Comparison of ENCODE assay signal across 18 cellular contexts in the genomic region with DNA sequence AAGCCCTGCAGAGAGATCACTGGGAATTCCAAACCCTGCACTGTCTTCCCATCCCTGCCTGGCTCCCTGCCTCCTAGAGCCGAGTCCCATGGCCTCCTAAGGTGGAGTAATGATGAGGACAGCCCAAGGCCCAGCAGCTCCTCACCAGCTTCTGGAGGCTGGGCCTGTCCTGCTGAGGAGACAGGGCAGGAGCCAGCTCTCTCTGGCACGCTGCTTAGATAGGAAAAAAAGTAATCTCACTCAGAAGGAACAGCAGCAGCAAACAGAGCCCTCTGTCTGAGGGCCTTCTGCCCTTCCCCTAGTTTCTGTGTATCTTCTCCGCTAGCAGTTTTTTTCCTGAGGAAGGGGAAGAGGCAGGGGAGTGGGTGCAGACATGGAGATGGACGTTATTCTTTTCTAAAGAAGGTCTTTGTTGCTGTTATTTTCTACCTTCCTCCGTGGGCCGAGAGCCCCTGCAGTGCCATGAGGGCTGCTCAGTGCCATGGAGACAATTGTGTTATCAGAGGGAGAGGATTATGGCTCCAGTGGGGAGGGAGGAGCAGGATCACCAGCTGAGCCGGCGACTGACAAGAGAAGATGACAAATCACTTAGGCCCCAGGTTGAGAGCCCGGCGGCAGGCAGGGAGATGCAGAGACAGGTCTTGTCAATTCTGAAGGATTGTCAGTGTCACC.
DNase-seq lines count a peak whose midpoint lies in the region; ATAC-seq and TF ChIP-seq lines count a peak whose summit lies in the region.
"Had no signal": no experiment of that assay in that cellular context is flagged by ENCODE, and none has a peak within 500 bp of the region (broad histone marks: within the 10 kb centered on the region; RNA-seq: fewer than 3 reads in every experiment).

No MANE protein-coding gene starts in this region.

- peak overlapping the region; percentile 82 for H3K18ac ChIP-seq in neuronal stem cell (ENCODE audit: low read length)

- intact Hi-C loops in tibial artery (cut with DNase I; ENCODE audit: low total_unique reads) = no loop called here

- peaks cover 0 to 4% (median 0%) of the 10 kb centered on the region in 3 experiments for H3K27me3 ChIP-seq in neuronal stem cell (ENCODE audit: control insufficient read depth in 3 of 3, insufficient read depth in 3 of 3, low read depth in 1 of 3, low read length in 3 of 3)
- H3K27me3 ChIP-seq in tibial artery = no peaks in the 10 kb centered on the region

- H4K91ac ChIP-seq in neuronal stem cell (ENCODE audit: low read depth, low read length, poor library complexity) = no peak overlapping the region

- no peak for ATAC-seq in HG03378 (IDR thresholded peaks at IDR 0.05; ENCODE audit: unreplicated experiment)
- ATAC-seq: GM12878; natural killer cell; stimulated activated memory B cell treated with anti-CD40 and anti-IgM and Interleukin-4, amounts not matched to agents 10 μg/mL and 1 μg/mL and 100 μg/mL, for 72 hours had no signal

- H3K4me1 ChIP-seq in neuronal stem cell (ENCODE audit: control insufficient read depth in 2 of 2, insufficient read depth in 1 of 2, low read depth in 1 of 2, low read length in 2 of 2) (peaks cover 4 to 21% of the 10 kb centered on the region in 2 donors), tibial artery (no peaks in the 10 kb centered on the region)

- POLR2A ChIA-PET in HEK293T (lab: Yijun Ruan, JAX) = no interaction called here

- no peak overlapping the region for H3K4ac ChIP-seq in neuronal stem cell (ENCODE audit: low read length)

- CTCF ChIA-PET in HEK293T (lab: Yijun Ruan, JAX) = interaction anchor here (0.6 to 1.7 kb wide), 2 partner anchors 42 to 141 kb away, joined by 3 to 5 read pairs; no protein-coding TSS in a partner anchor

- H2BK12ac ChIP-seq in neuronal stem cell (ENCODE audit: low read length) = no peak overlapping the region

- H2BK15ac ChIP-seq in neuronal stem cell (ENCODE audit: low read length) = no peak overlapping the region

- H3K4me2 ChIP-seq in neuronal stem cell (ENCODE audit: insufficient read depth, low read length, poor library complexity, severe bottlenecking) = no peak overlapping the region

- H3K27ac ChIP-seq in neuronal stem cell (replicated peaks; ENCODE audit: low read length) (peak overlapping the region; percentile 58), tibial artery (no peak overlapping the region)

- no peak overlapping the region for H2AK5ac ChIP-seq in neuronal stem cell (ENCODE audit: low read depth, low read length)

- DNase-seq in HEK293T (ENCODE audit: extremely low spot score) = peak; percentile 32
- peak; percentile 77 for DNase-seq in NCI-H2227 (lab: John Stamatoyannopoulos, UW; ENCODE audit: unreplicated experiment)
- peak; percentile 69 for DNase-seq in ecto neural progenitor cell (ENCODE audit: low spot score)
- peak; percentile 41 for DNase-seq in neuronal stem cell (ENCODE audit: low spot score)
- no peak for DNase-seq in HCEC 1CT
- no peak for DNase-seq in tibial artery
- DNase-seq: activated CD4-positive, alpha-beta T cell treated with anti-CD3 and anti-CD28 coated beads, Interleukin-2, amount 10 ng/mL, durations not matched to agents 7 days and 5 days; activated naive CD4-positive, alpha-beta T cell treated with Interleukin-2 at 50 U/mL for 16 hours; AML-193; cortex of kidney; erythroblast; GOT3; immature natural killer cell; mammary epithelial cell; natural killer cell had no signal

- WGBS in neuronal stem cell (ENCODE audit: extremely low coverage in 2 of 2, insufficient read length in 2 of 2, insufficient replicate concordance in 1 of 2), 2 donors = no CpG with 5 or more reads among the region's 10 CpGs

- peak overlapping the region; percentile 67 for H2AFZ ChIP-seq in neuronal stem cell (ENCODE audit: low read length)

- H3K79me1 ChIP-seq in neuronal stem cell (ENCODE audit: low read depth, low read length) = no peaks in the 10 kb centered on the region

- no peak for TF ChIP-seq CTCF in tibial artery (IDR thresholded peaks at IDR 0.05)

- H3K14ac ChIP-seq in neuronal stem cell (ENCODE audit: low read length) = no peak overlapping the region

- H2BK120ac ChIP-seq in neuronal stem cell (ENCODE audit: low read depth, low read length) = peak overlapping the region; percentile 72

- H3K36me3 ChIP-seq in neuronal stem cell (replicated peaks in 1 of 2; ENCODE audit: control insufficient read depth in 2 of 2, insufficient read depth in 2 of 2, low read length in 2 of 2) = no peaks in the 10 kb centered on the region
- H3K36me3 ChIP-seq in tibial artery = no peaks in the 10 kb centered on the region

- H3K9me3 ChIP-seq in neuronal stem cell (replicated peaks in 1 of 2; ENCODE audit: control insufficient read depth in 2 of 2, insufficient read depth in 1 of 2, low read depth in 1 of 2, low read length in 2 of 2) (no peaks in the 10 kb centered on the region), tibial artery (no peaks in the 10 kb centered on the region)

- H3K23ac ChIP-seq in neuronal stem cell (ENCODE audit: low read depth, low read length, poor library complexity) = no peak overlapping the region

- H4K8ac ChIP-seq in neuronal stem cell (ENCODE audit: low read depth, low read length) = no peak overlapping the region

- no peak overlapping the region for H3K4me3 ChIP-seq in neuronal stem cell (ENCODE audit: low read length in 2 of 2)
- no peak overlapping the region for H3K4me3 ChIP-seq in tibial artery
- H3K4me3 ChIP-seq: GM12878 had no signal

- peak overlapping the region; percentile 4 for H2BK5ac ChIP-seq in neuronal stem cell (ENCODE audit: low read length)

- no peak overlapping the region for H3K9ac ChIP-seq in neuronal stem cell (ENCODE audit: low read depth, low read length, poor library complexity)

TF ChIP-seq in HEK293T, 16 proteins besides CTCF, POLR2A, EP300 and RAD21:
- TF ChIP-seq BHLHE40 (IDR thresholded peaks at IDR 0.05; ENCODE audit: borderline replicate concordance) (no peak), LEF1 (IDR thresholded peaks at IDR 0.05; ENCODE audit: borderline replicate concordance) (no peak), CTBP1 (IDR thresholded peaks at IDR 0.05; ENCODE audit: borderline replicate concordance) (peak; percentile 50; the same call in 1 of the 2 replicates), FOXM1 (IDR thresholded peaks at IDR 0.05; ENCODE audit: borderline replicate concordance) (no peak), ARNT (IDR thresholded peaks at IDR 0.05) (no peak)
- TF ChIP-seq, protein P1, sequence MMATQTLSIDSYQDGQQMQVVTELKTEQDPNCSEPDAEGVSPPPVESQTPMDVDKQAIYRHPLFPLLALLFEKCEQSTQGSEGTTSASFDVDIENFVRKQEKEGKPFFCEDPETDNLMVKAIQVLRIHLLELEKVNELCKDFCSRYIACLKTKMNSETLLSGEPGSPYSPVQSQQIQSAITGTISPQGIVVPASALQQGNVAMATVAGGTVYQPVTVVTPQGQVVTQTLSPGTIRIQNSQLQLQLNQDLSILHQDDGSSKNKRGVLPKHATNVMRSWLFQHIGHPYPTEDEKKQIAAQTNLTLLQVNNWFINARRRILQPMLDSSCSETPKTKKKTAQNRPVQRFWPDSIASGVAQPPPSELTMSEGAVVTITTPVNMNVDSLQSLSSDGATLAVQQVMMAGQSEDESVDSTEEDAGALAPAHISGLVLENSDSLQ (IDR thresholded peaks at IDR 0.05) = peak; percentile 85

Comparison
In these comparisons a context has a peak if more than half of its experiments do, and no peak if none do; other contexts are left out.
1. DNase-seq: peak in HEK293T (single experiment), NCI-H2227 (single experiment), ecto neural progenitor cell (single experiment) and neuronal stem cell (single experiment); none in HCEC 1CT (single experiment) and tibial artery (0 of 2).